1 cellular context compared by ENCODE assay signal in the genomic region with DNA sequence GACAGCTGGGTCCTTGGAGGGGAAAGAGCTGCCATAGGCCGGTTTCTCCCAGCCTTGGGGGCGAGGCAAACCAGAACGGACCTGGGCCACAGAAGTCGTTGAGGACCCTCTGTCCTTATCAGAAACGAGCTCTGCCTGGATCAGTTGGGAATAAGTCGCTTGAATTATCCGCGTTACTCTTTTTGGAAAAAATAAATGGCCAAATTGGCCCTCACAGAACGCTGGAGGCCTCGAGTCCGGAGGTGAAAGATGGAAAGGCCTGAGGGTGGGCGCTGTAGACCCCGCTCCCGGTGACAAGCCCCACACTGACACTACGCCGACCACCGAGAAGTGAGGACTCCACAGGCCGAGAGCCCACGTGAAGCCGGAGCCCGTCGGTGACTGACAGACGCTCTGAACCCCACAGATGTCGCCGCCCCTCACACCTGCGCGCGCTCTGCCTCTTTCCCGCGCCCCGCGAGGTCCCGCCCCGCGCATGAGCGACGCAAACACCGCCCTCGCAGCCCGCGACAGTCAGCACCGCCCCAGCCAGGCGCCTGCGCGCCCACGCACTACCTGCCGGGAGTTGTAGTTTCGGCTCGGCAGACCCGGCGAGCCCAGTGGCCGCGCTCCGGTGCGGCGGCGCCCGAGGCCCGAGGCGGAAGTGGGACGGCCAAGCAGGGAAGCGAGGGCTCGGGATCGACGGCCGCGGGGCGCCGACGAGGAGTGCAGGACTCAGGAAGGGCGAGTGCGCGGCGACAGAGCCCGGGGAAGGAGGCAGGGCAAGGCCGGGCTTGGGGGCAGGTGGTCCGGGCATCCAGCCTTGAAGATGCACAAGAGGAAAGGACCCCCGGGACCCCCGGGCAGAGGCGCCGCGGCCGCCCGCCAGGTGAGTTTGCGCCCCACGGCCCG.
TF ChIP-seq lines count a peak whose summit lies in the region.

Gene BRME1 (minus strand): TSS at position 484 of the 891 bp plus-strand sequence. CDS start 1,225 bp downstream, outside the sequence.
Gene CC2D1A (plus strand): TSS at position 568 of the 891 bp plus-strand sequence. CDS start 241 bp downstream, at position 809.

TF ChIP-seq in HepG2, 621 proteins besides CTCF, POLR2A, EP300 and RAD21 (continued from another document and continues in another):
- TF ChIP-seq CSRNP2 (CRISPR knock-in tag; conservative IDR thresholded peaks at IDR 0.05; ENCODE audit: low read depth): no peak
- TF ChIP-seq SOX5 (CRISPR knock-in tag; IDR thresholded peaks at IDR 0.05; ENCODE audit: borderline replicate concordance): peak; percentile 59; the same call in 1 of the 2 replicates
- TF ChIP-seq TRAFD1 (CRISPR knock-in tag; IDR thresholded peaks at IDR 0.05; ENCODE audit: borderline replicate concordance): no peak
- no peak for TF ChIP-seq SYNCRIP (IDR thresholded peaks at IDR 0.05; ENCODE audit: insufficient read depth, low read depth, low read length)
- peak; percentile 93 for TF ChIP-seq ZNF724P (CRISPR knock-in tag; IDR thresholded peaks at IDR 0.05; ENCODE audit: borderline replicate concordance)
- TF ChIP-seq HNRNPUL1 (IDR thresholded peaks at IDR 0.05; ENCODE audit: low read depth, low read length): no peak
- peak; percentile 75; the same call in 1 of the 2 replicates for TF ChIP-seq REPIN1 (CRISPR knock-in tag; IDR thresholded peaks at IDR 0.05; ENCODE audit: borderline replicate concordance, low read depth)
- TF ChIP-seq, protein P1, sequence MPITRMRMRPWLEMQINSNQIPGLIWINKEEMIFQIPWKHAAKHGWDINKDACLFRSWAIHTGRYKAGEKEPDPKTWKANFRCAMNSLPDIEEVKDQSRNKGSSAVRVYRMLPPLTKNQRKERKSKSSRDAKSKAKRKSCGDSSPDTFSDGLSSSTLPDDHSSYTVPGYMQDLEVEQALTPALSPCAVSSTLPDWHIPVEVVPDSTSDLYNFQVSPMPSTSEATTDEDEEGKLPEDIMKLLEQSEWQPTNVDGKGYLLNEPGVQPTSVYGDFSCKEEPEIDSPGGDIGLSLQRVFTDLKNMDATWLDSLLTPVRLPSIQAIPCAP (CRISPR knock-in tag; IDR thresholded peaks at IDR 0.05; ENCODE audit: low read depth): no peak
- TF ChIP-seq, protein P2, sequence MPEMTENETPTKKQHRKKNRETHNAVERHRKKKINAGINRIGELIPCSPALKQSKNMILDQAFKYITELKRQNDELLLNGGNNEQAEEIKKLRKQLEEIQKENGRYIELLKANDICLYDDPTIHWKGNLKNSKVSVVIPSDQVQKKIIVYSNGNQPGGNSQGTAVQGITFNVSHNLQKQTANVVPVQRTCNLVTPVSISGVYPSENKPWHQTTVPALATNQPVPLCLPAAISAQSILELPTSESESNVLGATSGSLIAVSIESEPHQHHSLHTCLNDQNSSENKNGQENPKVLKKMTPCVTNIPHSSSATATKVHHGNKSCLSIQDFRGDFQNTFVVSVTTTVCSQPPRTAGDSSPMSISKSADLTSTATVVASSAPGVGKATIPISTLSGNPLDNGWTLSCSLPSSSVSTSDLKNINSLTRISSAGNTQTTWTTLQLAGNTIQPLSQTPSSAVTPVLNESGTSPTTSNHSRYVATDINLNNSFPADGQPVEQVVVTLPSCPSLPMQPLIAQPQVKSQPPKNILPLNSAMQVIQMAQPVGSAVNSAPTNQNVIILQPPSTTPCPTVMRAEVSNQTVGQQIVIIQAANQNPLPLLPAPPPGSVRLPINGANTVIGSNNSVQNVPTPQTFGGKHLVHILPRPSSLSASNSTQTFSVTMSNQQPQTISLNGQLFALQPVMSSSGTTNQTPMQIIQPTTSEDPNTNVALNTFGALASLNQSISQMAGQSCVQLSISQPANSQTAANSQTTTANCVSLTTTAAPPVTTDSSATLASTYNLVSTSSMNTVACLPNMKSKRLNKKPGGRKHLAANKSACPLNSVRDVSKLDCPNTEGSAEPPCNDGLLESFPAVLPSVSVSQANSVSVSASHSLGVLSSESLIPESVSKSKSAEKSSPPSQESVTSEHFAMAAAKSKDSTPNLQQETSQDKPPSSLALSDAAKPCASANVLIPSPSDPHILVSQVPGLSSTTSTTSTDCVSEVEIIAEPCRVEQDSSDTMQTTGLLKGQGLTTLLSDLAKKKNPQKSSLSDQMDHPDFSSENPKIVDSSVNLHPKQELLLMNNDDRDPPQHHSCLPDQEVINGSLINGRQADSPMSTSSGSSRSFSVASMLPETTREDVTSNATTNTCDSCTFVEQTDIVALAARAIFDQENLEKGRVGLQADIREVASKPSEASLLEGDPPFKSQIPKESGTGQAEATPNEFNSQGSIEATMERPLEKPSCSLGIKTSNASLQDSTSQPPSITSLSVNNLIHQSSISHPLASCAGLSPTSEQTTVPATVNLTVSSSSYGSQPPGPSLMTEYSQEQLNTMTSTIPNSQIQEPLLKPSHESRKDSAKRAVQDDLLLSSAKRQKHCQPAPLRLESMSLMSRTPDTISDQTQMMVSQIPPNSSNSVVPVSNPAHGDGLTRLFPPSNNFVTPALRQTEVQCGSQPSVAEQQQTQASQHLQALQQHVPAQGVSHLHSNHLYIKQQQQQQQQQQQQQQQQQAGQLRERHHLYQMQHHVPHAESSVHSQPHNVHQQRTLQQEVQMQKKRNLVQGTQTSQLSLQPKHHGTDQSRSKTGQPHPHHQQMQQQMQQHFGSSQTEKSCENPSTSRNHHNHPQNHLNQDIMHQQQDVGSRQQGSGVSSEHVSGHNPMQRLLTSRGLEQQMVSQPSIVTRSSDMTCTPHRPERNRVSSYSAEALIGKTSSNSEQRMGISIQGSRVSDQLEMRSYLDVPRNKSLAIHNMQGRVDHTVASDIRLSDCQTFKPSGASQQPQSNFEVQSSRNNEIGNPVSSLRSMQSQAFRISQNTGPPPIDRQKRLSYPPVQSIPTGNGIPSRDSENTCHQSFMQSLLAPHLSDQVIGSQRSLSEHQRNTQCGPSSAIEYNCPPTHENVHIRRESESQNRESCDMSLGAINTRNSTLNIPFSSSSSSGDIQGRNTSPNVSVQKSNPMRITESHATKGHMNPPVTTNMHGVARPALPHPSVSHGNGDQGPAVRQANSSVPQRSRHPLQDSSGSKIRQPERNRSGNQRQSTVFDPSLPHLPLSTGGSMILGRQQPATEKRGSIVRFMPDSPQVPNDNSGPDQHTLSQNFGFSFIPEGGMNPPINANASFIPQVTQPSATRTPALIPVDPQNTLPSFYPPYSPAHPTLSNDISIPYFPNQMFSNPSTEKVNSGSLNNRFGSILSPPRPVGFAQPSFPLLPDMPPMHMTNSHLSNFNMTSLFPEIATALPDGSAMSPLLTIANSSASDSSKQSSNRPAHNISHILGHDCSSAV (CRISPR knock-in tag; IDR thresholded peaks at IDR 0.05; ENCODE audit: borderline replicate concordance): no peak
- peak; percentile 82 for TF ChIP-seq ZNF605 (CRISPR knock-in tag; IDR thresholded peaks at IDR 0.05)
- TF ChIP-seq ZNF513 (CRISPR knock-in tag; conservative IDR thresholded peaks at IDR 0.05): peak; percentile 25; the same call in 1 of the 2 replicates
- peak; percentile 91 for TF ChIP-seq HCFC1 (IDR thresholded peaks at IDR 0.05; ENCODE audit: low read depth, low read length)
- no peak for TF ChIP-seq CHD4 (IDR thresholded peaks at IDR 0.05; ENCODE audit: borderline replicate concordance, low read length)
- no peak for TF ChIP-seq ZNF282 (IDR thresholded peaks at IDR 0.05; ENCODE audit: partially characterized antibody)
- TF ChIP-seq, protein P3, sequence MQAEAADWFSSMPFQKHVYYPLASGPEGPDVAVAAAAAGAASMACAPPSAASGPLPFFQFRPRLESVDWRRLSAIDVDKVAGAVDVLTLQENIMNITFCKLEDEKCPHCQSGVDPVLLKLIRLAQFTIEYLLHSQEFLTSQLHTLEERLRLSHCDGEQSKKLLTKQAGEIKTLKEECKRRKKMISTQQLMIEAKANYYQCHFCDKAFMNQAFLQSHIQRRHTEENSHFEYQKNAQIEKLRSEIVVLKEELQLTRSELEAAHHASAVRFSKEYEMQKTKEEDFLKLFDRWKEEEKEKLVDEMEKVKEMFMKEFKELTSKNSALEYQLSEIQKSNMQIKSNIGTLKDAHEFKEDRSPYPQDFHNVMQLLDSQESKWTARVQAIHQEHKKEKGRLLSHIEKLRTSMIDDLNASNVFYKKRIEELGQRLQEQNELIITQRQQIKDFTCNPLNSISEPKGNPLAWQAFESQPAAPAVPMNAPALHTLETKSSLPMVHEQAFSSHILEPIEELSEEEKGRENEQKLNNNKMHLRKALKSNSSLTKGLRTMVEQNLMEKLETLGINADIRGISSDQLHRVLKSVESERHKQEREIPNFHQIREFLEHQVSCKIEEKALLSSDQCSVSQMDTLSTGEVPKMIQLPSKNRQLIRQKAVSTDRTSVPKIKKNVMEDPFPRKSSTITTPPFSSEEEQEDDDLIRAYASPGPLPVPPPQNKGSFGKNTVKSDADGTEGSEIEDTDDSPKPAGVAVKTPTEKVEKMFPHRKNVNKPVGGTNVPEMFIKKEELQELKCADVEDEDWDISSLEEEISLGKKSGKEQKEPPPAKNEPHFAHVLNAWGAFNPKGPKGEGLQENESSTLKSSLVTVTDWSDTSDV (CRISPR knock-in tag; IDR thresholded peaks at IDR 0.05): peak; percentile 83
- TF ChIP-seq, protein P4, sequence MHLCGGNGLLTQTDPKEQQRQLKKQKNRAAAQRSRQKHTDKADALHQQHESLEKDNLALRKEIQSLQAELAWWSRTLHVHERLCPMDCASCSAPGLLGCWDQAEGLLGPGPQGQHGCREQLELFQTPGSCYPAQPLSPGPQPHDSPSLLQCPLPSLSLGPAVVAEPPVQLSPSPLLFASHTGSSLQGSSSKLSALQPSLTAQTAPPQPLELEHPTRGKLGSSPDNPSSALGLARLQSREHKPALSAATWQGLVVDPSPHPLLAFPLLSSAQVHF (CRISPR knock-in tag; IDR thresholded peaks at IDR 0.05): peak; percentile 64; the same call in 1 of the 2 replicates
- no peak for TF ChIP-seq ZFP62 (CRISPR knock-in tag; IDR thresholded peaks at IDR 0.05)
- TF ChIP-seq ZNF552 (CRISPR knock-in tag; IDR thresholded peaks at IDR 0.05; ENCODE audit: borderline replicate concordance): peak; percentile 95
- TF ChIP-seq HMGXB3 (CRISPR knock-in tag; IDR thresholded peaks at IDR 0.05; ENCODE audit: borderline replicate concordance): peak; percentile 23; the same call in 1 of the 2 replicates
- peak; percentile 58; the same call in 1 of the 2 replicates for TF ChIP-seq DMAP1 (CRISPR knock-in tag; IDR thresholded peaks at IDR 0.05)
- TF ChIP-seq TOE1 (CRISPR knock-in tag; IDR thresholded peaks at IDR 0.05): peak; percentile 90; the same call in 1 of the 2 replicates
- peak; percentile 81 for TF ChIP-seq HOXD1 (CRISPR knock-in tag; IDR thresholded peaks at IDR 0.05)
- TF ChIP-seq KDM6A (CRISPR knock-in tag; IDR thresholded peaks at IDR 0.05; ENCODE audit: low read depth): no peak
- 0 out of 2 replicates have a peak, but pooled peaks have one; percentile 18 for TF ChIP-seq ARNTL (CRISPR knock-in tag; IDR thresholded peaks at IDR 0.05)
